Comparison of ENCODE assay signal across 17 cellular contexts in genomic region chr5:74556631-74557595, GRCh38.
DNase-seq lines count a peak whose midpoint lies in the region; ATAC-seq and TF ChIP-seq lines count a peak whose summit lies in the region.
"Had no signal": no experiment of that assay in that cellular context is flagged by ENCODE, and none has a peak within 500 bp of the region (broad histone marks: within the 10 kb centered on the region; RNA-seq: fewer than 3 reads in every experiment).

No MANE protein-coding gene starts in this region.

- H4K5ac ChIP-seq in mesendoderm (ENCODE audit: low read length) = peak overlapping the region; percentile 92

- no CpG with 5 or more reads among the region's 6 CpGs for WGBS in mesendoderm (ENCODE audit: extremely low coverage, insufficient coverage, low lambda C conversion rate)

- ATAC-seq in GM21360 (IDR thresholded peaks at IDR 0.05; ENCODE audit: unreplicated experiment) = no peak
- ATAC-seq: body of pancreas, GM12878, heart right ventricle had no signal

- H2BK5ac ChIP-seq in mesendoderm (ENCODE audit: low read length) = peak overlapping the region; percentile 80

- no peak overlapping the region for H4K8ac ChIP-seq in mesendoderm (ENCODE audit: low read depth, low read length)

- peaks cover 23% of the 10 kb centered on the region for H3K4me1 ChIP-seq in mesendoderm (ENCODE audit: control insufficient read depth, low read depth, low read length)
- H3K4me1 ChIP-seq: body of pancreas, heart right ventricle, prostate gland had no signal

- H3K56ac ChIP-seq in mesendoderm (ENCODE audit: low read length) = peak overlapping the region; percentile 80

- H3K4me2 ChIP-seq in mesendoderm (ENCODE audit: low read length) = no peak overlapping the region
- H3K4me2 ChIP-seq: BLaER1 had no signal

- peak overlapping the region; percentile 13 for H3K9ac ChIP-seq in mesendoderm (ENCODE audit: low read length)
- H3K9ac ChIP-seq: BLaER1 had no signal

- peak overlapping the region; percentile 90 for H2AK5ac ChIP-seq in mesendoderm (ENCODE audit: low read length)

- H3K4ac ChIP-seq in mesendoderm (ENCODE audit: low read depth, low read length) = peak overlapping the region; percentile 88

- no peaks in the 10 kb centered on the region for H3K79me1 ChIP-seq in mesendoderm (ENCODE audit: low read length)

- no peaks in the 10 kb centered on the region for H3K36me3 ChIP-seq in mesendoderm (ENCODE audit: control insufficient read depth, insufficient read depth, low read length)
- H3K36me3 ChIP-seq: BLaER1, heart right ventricle, prostate gland had no signal

- peak overlapping the region; percentile 71 for H3K27ac ChIP-seq in mesendoderm (ENCODE audit: low read depth, low read length)
- H3K27ac ChIP-seq in caudate nucleus (ENCODE audit: low read depth, low read length) = no peak overlapping the region
- H3K27ac ChIP-seq: BLaER1, body of pancreas, heart right ventricle, prostate gland had no signal

- H2BK120ac ChIP-seq in mesendoderm (ENCODE audit: low read depth, low read length) = peak overlapping the region; percentile 98

- peak overlapping the region; percentile 93 for H3K18ac ChIP-seq in mesendoderm (ENCODE audit: low read length)

- peak overlapping the region; percentile 93 for H2BK15ac ChIP-seq in mesendoderm (replicated peaks; ENCODE audit: low read depth)

- DNase-seq in EH (ENCODE audit: low read depth) (peak; percentile 80), NCI-H226 (peak; percentile 72), cardiac fibroblast (ENCODE audit: low read depth in 2 of 2) (peak; percentile 25 to 48), mesendoderm (peak; percentile 62), caudate nucleus (lab: John Stamatoyannopoulos, UW) (no peak), GDM1 (lab: John Stamatoyannopoulos, UW) (no peak), NCI-H526 (lab: John Stamatoyannopoulos, UW) (no peak)
- DNase-seq: activated effector memory CD4-positive, alpha-beta T cell treated with Interleukin-2 at 50 U/mL for 16 hours; body of pancreas; heart right ventricle; left cardiac atrium; MV-4-11; stimulated activated CD4-positive, alpha-beta T cell treated with anti-CD3 and anti-CD28 coated beads, Interleukin-15, amount 100 ng/mL, for 24 hours had no signal

- H3K27me3 ChIP-seq in mesendoderm (ENCODE audit: insufficient read depth, low read length, poor library complexity) = no peaks in the 10 kb centered on the region
- H3K27me3 ChIP-seq: BLaER1, body of pancreas, heart right ventricle had no signal

- H3K23ac ChIP-seq in mesendoderm (ENCODE audit: low read length) = peak overlapping the region; percentile 48

- H3K4me3 ChIP-seq in cardiac fibroblast (replicated peaks in 1 of 2; ENCODE audit: low read depth in 2 of 2, low read length in 2 of 2) (no peak overlapping the region), mesendoderm (ENCODE audit: low read length) (no peak overlapping the region)
- H3K4me3 ChIP-seq: BLaER1, body of pancreas, GM12878, heart right ventricle, prostate gland had no signal

- no peak for TF ChIP-seq CTCF in cardiac fibroblast (IDR thresholded peaks at IDR 0.05; ENCODE audit: low read depth, low read length)

- H3K79me2 ChIP-seq in mesendoderm (ENCODE audit: control insufficient read depth, insufficient read depth, low read length) = no peaks in the 10 kb centered on the region

Comparison
In these comparisons a context has a peak if more than half of its experiments do, and no peak if none do; other contexts are left out.
1. DNase-seq: peak in EH (single experiment), NCI-H226 (single experiment), cardiac fibroblast (2 of 2) and mesendoderm (single experiment); none in caudate nucleus (0 of 61), GDM1 (single experiment) and NCI-H526 (0 of 2).